8 cellular contexts compared by ENCODE assay signal in the genomic region with DNA sequence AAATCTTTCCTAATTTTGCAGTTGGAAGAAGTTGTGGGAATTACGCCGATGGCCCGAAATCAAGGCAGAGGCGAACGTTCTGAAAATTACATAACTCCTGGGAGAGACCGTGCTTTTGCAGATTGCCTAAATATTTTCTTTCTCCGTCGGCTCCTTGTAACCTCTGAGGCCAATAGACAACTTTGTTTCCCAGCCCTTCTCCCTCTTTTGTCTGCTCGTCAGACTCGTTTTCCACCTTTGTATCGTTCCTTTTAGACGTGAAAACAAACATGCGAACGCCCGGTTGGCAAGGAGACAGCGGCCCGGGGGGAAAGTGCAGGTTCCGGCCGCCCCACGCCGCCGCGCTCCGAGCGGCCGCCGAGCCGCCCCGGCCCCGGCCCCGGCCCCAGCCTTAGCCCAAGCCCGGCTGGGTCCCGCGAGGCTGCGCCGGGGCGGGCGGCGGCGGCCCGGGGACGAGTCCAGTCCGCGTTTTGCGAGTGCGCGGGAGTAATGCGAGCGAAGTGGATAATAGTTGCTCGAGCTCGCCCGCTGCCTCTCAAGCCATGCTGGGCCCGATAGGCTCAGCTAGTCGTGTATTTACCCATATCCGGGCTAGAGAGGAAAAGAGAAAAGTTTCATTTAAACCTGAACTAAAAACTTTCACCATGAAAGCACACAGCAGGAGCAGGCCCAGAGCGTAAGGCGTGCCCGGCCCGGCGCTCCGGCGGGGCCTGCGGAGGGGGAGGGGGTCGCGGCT. TPM values are rescaled to one million over a fixed set of nuclear protein-coding genes. Genes with fewer than 3 reads are reported as not detected.
DNase-seq lines count a peak whose midpoint lies in the region; ATAC-seq, FAIRE-seq and TF ChIP-seq lines count a peak whose summit lies in the region.

A gene (plus strand): TSS at position 538 of the 736 bp plus-strand sequence. CDS start 303 bp downstream, outside the sequence.

- H3K9ac ChIP-seq in endodermal cell (ENCODE audit: extremely low read depth, low read length, poor library complexity, severe bottlenecking): peak within 1 kb of the TSS; percentile 65

- H3K4me3 ChIP-seq in endodermal cell (ENCODE audit: low read length): peak within 1 kb of the TSS; percentile 83

- H3K4me3 Mint-ChIP-seq in activated CD8-positive, alpha-beta memory T cell treated with anti-CD3 and anti-CD28 coated beads, Interleukin-2, amount 10 ng/mL, durations not matched to agents 7 days and 5 days: peak within 1 kb of the TSS; percentile 91
- peak within 1 kb of the TSS; percentile 92 for H3K4me3 Mint-ChIP-seq in endodermal cell
- H3K4me3 Mint-ChIP-seq in mesothelial cell of epicardium: peak within 1 kb of the TSS; percentile 88

- H3K27ac ChIP-seq in C4-2B (peak within 1 kb of the TSS; percentile 97), endodermal cell (ENCODE audit: low read depth, low read length) (peak within 1 kb of the TSS; percentile 97)

- WGBS in endodermal cell (ENCODE audit: insufficient coverage in 1 of 2, insufficient read length in 1 of 2), 2 experiments: 1 to 4% methylated on average over 25 to 65 of the region's 65 CpGs

- H3K36me3 Mint-ChIP-seq in activated CD8-positive, alpha-beta memory T cell treated with anti-CD3 and anti-CD28 coated beads, Interleukin-2, amount 10 ng/mL, durations not matched to agents 7 days and 5 days: peaks cover 4% of the 10 kb centered on the region
- no peaks in the 10 kb centered on the region for H3K36me3 Mint-ChIP-seq in endodermal cell (ENCODE audit: low read depth)
- no peaks in the 10 kb centered on the region for H3K36me3 Mint-ChIP-seq in mesothelial cell of epicardium

- TF ChIP-seq CTCF in C4-2B (conservative IDR thresholded peaks at IDR 0.05) (no peak), endodermal cell (conservative IDR thresholded peaks at IDR 0.05) (no peak), mesothelial cell of epicardium (IDR thresholded peaks at IDR 0.05; ENCODE audit: unreplicated experiment) (no peak)

- H3K36me3 ChIP-seq in endodermal cell (ENCODE audit: control insufficient read depth, insufficient read depth, low read length): no peaks in the 10 kb centered on the region

- H3K9me3 Mint-ChIP-seq in activated CD8-positive, alpha-beta memory T cell treated with anti-CD3 and anti-CD28 coated beads, Interleukin-2, amount 10 ng/mL, durations not matched to agents 7 days and 5 days (ENCODE audit: low read depth): no peaks in the 10 kb centered on the region
- H3K9me3 Mint-ChIP-seq in endodermal cell: no peaks in the 10 kb centered on the region
- H3K9me3 Mint-ChIP-seq in mesothelial cell of epicardium: no peaks in the 10 kb centered on the region

- H3K27me3 Mint-ChIP-seq in activated CD8-positive, alpha-beta memory T cell treated with anti-CD3 and anti-CD28 coated beads, Interleukin-2, amount 10 ng/mL, durations not matched to agents 7 days and 5 days: no peaks in the 10 kb centered on the region
- H3K27me3 Mint-ChIP-seq in endodermal cell (ENCODE audit: insufficient read depth): no peaks in the 10 kb centered on the region
- peaks cover 7% of the 10 kb centered on the region for H3K27me3 Mint-ChIP-seq in mesothelial cell of epicardium (ENCODE audit: low read depth)

- H3K27ac Mint-ChIP-seq in activated CD8-positive, alpha-beta memory T cell treated with anti-CD3 and anti-CD28 coated beads, Interleukin-2, amount 10 ng/mL, durations not matched to agents 7 days and 5 days: peak within 1 kb of the TSS; percentile 94
- peak within 1 kb of the TSS; percentile 95 for H3K27ac Mint-ChIP-seq in endodermal cell
- peak within 1 kb of the TSS; percentile 99 for H3K27ac Mint-ChIP-seq in mesothelial cell of epicardium

- peaks cover 22% of the 10 kb centered on the region for H3K4me1 Mint-ChIP-seq in activated CD8-positive, alpha-beta memory T cell treated with anti-CD3 and anti-CD28 coated beads, Interleukin-2, amount 10 ng/mL, durations not matched to agents 7 days and 5 days
- H3K4me1 Mint-ChIP-seq in endodermal cell: peaks cover 46% of the 10 kb centered on the region
- peaks cover 49% of the 10 kb centered on the region for H3K4me1 Mint-ChIP-seq in mesothelial cell of epicardium

- DNase-seq in GM19239 (ENCODE audit: insufficient read length, low spot score): peak; percentile 95
- peak; percentile 59 for DNase-seq in NOMO-1 treated with DMSO at 0.1 percent for 48 hours (lab: John Stamatoyannopoulos, UW; ENCODE audit: unreplicated experiment)
- DNase-seq in activated CD8-positive, alpha-beta memory T cell treated with anti-CD3 and anti-CD28 coated beads, Interleukin-2, amount 10 ng/mL, durations not matched to agents 7 days and 5 days: peak; percentile 83
- DNase-seq in endodermal cell: peak; percentile 89
- peak; percentile 63 to 83 for DNase-seq in mesothelial cell of epicardium (ENCODE audit: low spot score in 2 of 2, unreplicated experiment in 2 of 2)
- peak; percentile 59 to 66 for DNase-seq in stimulated activated CD8-positive, alpha-beta memory T cell treated with anti-CD3 and anti-CD28 coated beads, Interleukin-15, amount 100 ng/mL, for 48 hours (ENCODE audit: low read depth in 2 of 2)

- ATAC-seq in HG03439 (IDR thresholded peaks at IDR 0.05; ENCODE audit: unreplicated experiment): peak; percentile 50
- peak; percentile 48 for ATAC-seq in activated CD8-positive, alpha-beta memory T cell treated with anti-CD3 and anti-CD28 coated beads, Interleukin-2, amount 10 ng/mL, durations not matched to agents 7 days and 5 days

- no peaks in the 10 kb centered on the region for H3K27me3 ChIP-seq in endodermal cell (ENCODE audit: control insufficient read depth, insufficient read depth, low read length, poor library complexity, severe bottlenecking)

- FAIRE-seq in GM19239 (lab: Jason Lieb, UNC): peak; percentile 93

- H3K4me1 ChIP-seq in endodermal cell (ENCODE audit: control insufficient read depth, insufficient read depth, low read length): no peaks in the 10 kb centered on the region

- CTCF ChIA-PET in activated CD8-positive, alpha-beta memory T cell treated with anti-CD3 and anti-CD28 coated beads, Interleukin-2, amount 10 ng/mL, durations not matched to agents 7 days and 5 days (lab: Charles Lee): interaction anchor here (0.6 to 1.9 kb wide), 6 partner anchors 22 to 132 kb away, joined by 3 to 9 read pairs (median 3); no protein-coding TSS in a partner anchor

- no peaks in the 10 kb centered on the region for H3K9me3 ChIP-seq in endodermal cell (ENCODE audit: control insufficient read depth, low read length)

RNA-seq across cellular contexts. Expression of the gene that starts here (rescaled TPM):
- 10 to 100 TPM; 59.5 to 81.5 TPM for total RNA-seq in activated CD8-positive, alpha-beta memory T cell treated with anti-CD3 and anti-CD28 coated beads, Interleukin-2, amount 10 ng/mL, durations not matched to agents 7 days and 5 days
- 100 to 1,000 TPM in 1 of 2 donors, 10 to 100 TPM in 1; 74.0 to 110 TPM for total RNA-seq in endodermal cell
- polyA plus RNA-seq in endodermal cell (2013, experiment 1 of 2): 44.9 TPM
- polyA plus RNA-seq in endodermal cell (2013, experiment 2 of 2): 47.0 TPM
- total RNA-seq in mesothelial cell of epicardium: 137 to 155 TPM (median 143 TPM) in 3 replicates

Comparison
In these comparisons a context has a peak if more than half of its experiments do, and no peak if none do; other contexts are left out.
1. Peak in every context shown above with its lines: DNase-seq, ATAC-seq, H3K4me3 ChIP-seq and H3K27ac ChIP-seq.